Comparison of ENCODE assay signal across 7 cellular contexts in genomic region chr2:17943444-17943843, GRCh38.
"Had no signal": no experiment of that assay in that cellular context is flagged by ENCODE, and none has a peak within 500 bp of the region (broad histone marks: within the 10 kb centered on the region; RNA-seq: fewer than 3 reads in every experiment).

No MANE protein-coding gene starts in this region.

- H3K36me3 ChIP-seq: HAP-1 had no signal

- H3K4me1 Mint-ChIP-seq: GM23338, IgD-negative memory B cell had no signal

- H3K27ac ChIP-seq: HL-60, KMS-11 had no signal

- ATAC-seq: GM23338, HCT116 had no signal

- H3K27me3 Mint-ChIP-seq: IgD-negative memory B cell had no signal

- H2AFZ ChIP-seq: GM23338 had no signal

- H3K9me3 ChIP-seq: HAP-1 had no signal

- H3K4me3 ChIP-seq: GM23338, HAP-1 had no signal

- H3K9ac ChIP-seq: KMS-11 had no signal

- H3K4me1 ChIP-seq: HAP-1 had no signal

- H3K9me3 Mint-ChIP-seq: GM23338 had no signal

- DNase-seq: KBM-7 had no signal

- H3K36me3 Mint-ChIP-seq: IgD-negative memory B cell had no signal

- H3K4me2 ChIP-seq: GM23338, KMS-11 had no signal

- H3K27ac Mint-ChIP-seq: GM23338, IgD-negative memory B cell had no signal

- H3K4me3 Mint-ChIP-seq: GM23338 had no signal
